In the genomic region with DNA sequence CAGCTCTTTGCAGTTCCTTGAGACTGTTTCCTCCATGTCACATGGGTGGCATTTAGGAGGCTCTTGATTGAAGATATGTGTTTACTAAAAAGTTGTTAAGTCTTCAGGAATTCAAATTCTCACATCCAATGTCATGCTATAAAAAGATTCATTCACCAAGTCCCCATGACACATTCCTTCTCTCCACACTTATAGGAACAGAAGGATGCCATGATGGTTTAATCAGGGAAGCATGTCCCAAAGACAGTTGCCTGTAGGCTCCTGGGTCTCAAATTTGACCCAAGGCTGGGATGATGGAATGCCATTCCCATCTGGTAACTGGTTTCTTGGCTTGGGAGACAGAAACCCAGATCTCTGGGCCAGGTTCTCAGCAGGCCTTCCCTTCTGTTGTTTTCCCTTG, we compare ENCODE assay signal across 33 cellular contexts.
"Had no signal": no experiment of that assay in that cellular context is flagged by ENCODE, and none has a peak within 500 bp of the region (broad histone marks: within the 10 kb centered on the region; RNA-seq: fewer than 3 reads in every experiment).

No MANE protein-coding gene starts in this region.

- H3K9me3 Mint-ChIP-seq: dendritic cell treated with granulocyte-macrophage colony-stimulating factor and Interleukin-4, amounts not matched to agents 40 ng/mL and 50 ng/mL, for 4 days; endodermal cell had no signal

- DNase-seq: activated CD4-positive, alpha-beta memory T cell treated with anti-CD3 and anti-CD28 coated beads, Interleukin-2, amount 10 ng/mL, durations not matched to agents 7 days and 5 days; activated CD4-positive, alpha-beta T cell treated with anti-CD3 and anti-CD28 coated beads for 36 hours; activated CD4-positive, alpha-beta T cell treated with anti-CD3 and anti-CD28 coated beads, Interleukin-2, amount 10 ng/mL, durations not matched to agents 24 days and 14 days; activated CD4-positive, alpha-beta T cell treated with anti-CD3 and anti-CD28 coated beads, Interleukin-2, amount 50 U/mL, for 4 hours; activated CD4-positive, CD25-positive, alpha-beta regulatory T cell; activated CD4-positive, CD25-positive, alpha-beta regulatory T cell treated with anti-CD3 and anti-CD28 coated beads, Interleukin-2, amount 50 U/mL, for 72 hours; activated CD8-positive, alpha-beta memory T cell treated with anti-CD3 and anti-CD28 coated beads, Interleukin-2, amount 50 U/mL, for 48 hours; activated gamma-delta T cell; activated naive CD4-positive, alpha-beta T cell; activated naive CD4-positive, alpha-beta T cell treated with anti-CD3 and anti-CD28 coated beads, Interleukin-2, amount 10 ng/mL, durations not matched to agents 7 days and 5 days; activated naive CD8-positive, alpha-beta T cell treated with anti-CD3 and anti-CD28 coated beads, Interleukin-2, amount 10 ng/mL, durations not matched to agents 7 days and 5 days; activated T-cell treated with anti-CD3 and anti-CD28 coated beads for 4 hours; activated T-cell treated with anti-CD3 and anti-CD28 coated beads, Interleukin-2, amount 50 U/mL, for 24 hours; activated T-cell treated with anti-CD3 and anti-CD28 coated beads, Interleukin-2, amount 50 U/mL, for 72 hours; central memory CD4-positive, alpha-beta T cell; dorsolateral prefrontal cortex; effector memory CD4-positive, alpha-beta T cell; endodermal cell; erythroblast; glutamatergic neuron; heart left ventricle; T-helper 1 cell; T-helper 17 cell; T1000 had no signal

- H3K4me1 Mint-ChIP-seq: activated CD4-positive, alpha-beta memory T cell treated with anti-CD3 and anti-CD28 coated beads, Interleukin-2, amount 10 ng/mL, durations not matched to agents 7 days and 5 days; activated naive CD4-positive, alpha-beta T cell treated with anti-CD3 and anti-CD28 coated beads, Interleukin-2, amount 10 ng/mL, durations not matched to agents 7 days and 5 days; activated naive CD8-positive, alpha-beta T cell treated with anti-CD3 and anti-CD28 coated beads, Interleukin-2, amount 10 ng/mL, durations not matched to agents 7 days and 5 days; endodermal cell; T-helper 17 cell had no signal

- H3K4me3 ChIP-seq: ascending aorta, breast epithelium, cardiac muscle cell, coronary artery, dorsolateral prefrontal cortex, esophagus muscularis mucosa, heart left ventricle had no signal

- H3K9me3 ChIP-seq: ascending aorta, breast epithelium, esophagus muscularis mucosa had no signal

- H3K27ac Mint-ChIP-seq: activated CD4-positive, alpha-beta memory T cell treated with anti-CD3 and anti-CD28 coated beads, Interleukin-2, amount 10 ng/mL, durations not matched to agents 7 days and 5 days; activated CD4-positive, alpha-beta T cell treated with anti-CD3 and anti-CD28 coated beads for 36 hours; activated CD4-positive, alpha-beta T cell treated with anti-CD3 and anti-CD28 coated beads, Interleukin-2, amount 10 ng/mL, durations not matched to agents 24 days and 14 days; activated naive CD4-positive, alpha-beta T cell treated with anti-CD3 and anti-CD28 coated beads, Interleukin-2, amount 10 ng/mL, durations not matched to agents 7 days and 5 days; activated naive CD4-positive, alpha-beta T cell treated with anti-CD3 and anti-CD28 coated beads, Interleukin-2, amount 50 U/mL, for 72 hours; activated naive CD8-positive, alpha-beta T cell treated with anti-CD3 and anti-CD28 coated beads, Interleukin-2, amount 10 ng/mL, durations not matched to agents 7 days and 5 days; activated T-cell treated with anti-CD3 and anti-CD28 coated beads, Interleukin-2, amount 50 U/mL, for 24 hours; activated T-cell treated with anti-CD3 and anti-CD28 coated beads, Interleukin-2, amount 50 U/mL, for 72 hours; brain; dendritic cell treated with granulocyte-macrophage colony-stimulating factor and Interleukin-4, amounts not matched to agents 40 ng/mL and 50 ng/mL, for 4 days; endodermal cell; T-helper 17 cell; T-helper 2 cell treated with Interferon-gamma antibody and Interleukin-4, amounts not matched to agents 5 μg/mL and 100 μg/mL, for 36 hours had no signal

- H3K27me3 Mint-ChIP-seq: activated CD4-positive, alpha-beta memory T cell treated with anti-CD3 and anti-CD28 coated beads, Interleukin-2, amount 10 ng/mL, durations not matched to agents 7 days and 5 days; activated CD4-positive, alpha-beta T cell treated with anti-CD3 and anti-CD28 coated beads, Interleukin-2, amount 10 ng/mL, durations not matched to agents 24 days and 14 days; activated naive CD4-positive, alpha-beta T cell treated with anti-CD3 and anti-CD28 coated beads, Interleukin-2, amount 10 ng/mL, durations not matched to agents 7 days and 5 days; activated naive CD8-positive, alpha-beta T cell treated with anti-CD3 and anti-CD28 coated beads, Interleukin-2, amount 10 ng/mL, durations not matched to agents 7 days and 5 days; activated T-cell treated with anti-CD3 and anti-CD28 coated beads, Interleukin-2, amount 50 U/mL, for 24 hours; brain; dendritic cell treated with granulocyte-macrophage colony-stimulating factor and Interleukin-4, amounts not matched to agents 40 ng/mL and 50 ng/mL, for 4 days; T-helper 17 cell had no signal

- H3K27ac ChIP-seq: ascending aorta, breast epithelium, cardiac muscle cell, coronary artery, dorsolateral prefrontal cortex, esophagus muscularis mucosa, heart left ventricle had no signal

- H3K36me3 ChIP-seq: ascending aorta, breast epithelium, cardiac muscle cell, esophagus muscularis mucosa, heart left ventricle had no signal

- H3K4me3 Mint-ChIP-seq: activated CD4-positive, alpha-beta memory T cell treated with anti-CD3 and anti-CD28 coated beads, Interleukin-2, amount 10 ng/mL, durations not matched to agents 7 days and 5 days; activated CD4-positive, alpha-beta T cell treated with anti-CD3 and anti-CD28 coated beads for 36 hours; activated CD4-positive, alpha-beta T cell treated with anti-CD3 and anti-CD28 coated beads, Interleukin-2, amount 10 ng/mL, durations not matched to agents 24 days and 14 days; activated naive CD4-positive, alpha-beta T cell treated with anti-CD3 and anti-CD28 coated beads, Interleukin-2, amount 10 ng/mL, durations not matched to agents 7 days and 5 days; activated naive CD8-positive, alpha-beta T cell treated with anti-CD3 and anti-CD28 coated beads, Interleukin-2, amount 10 ng/mL, durations not matched to agents 7 days and 5 days; activated T-cell treated with anti-CD3 and anti-CD28 coated beads, Interleukin-2, amount 50 U/mL, for 24 hours; activated T-cell treated with anti-CD3 and anti-CD28 coated beads, Interleukin-2, amount 50 U/mL, for 72 hours; brain; dendritic cell treated with granulocyte-macrophage colony-stimulating factor and Interleukin-4, amounts not matched to agents 40 ng/mL and 50 ng/mL, for 4 days; endodermal cell; T-helper 17 cell; T-helper 2 cell treated with Interferon-gamma antibody and Interleukin-4, amounts not matched to agents 5 μg/mL and 100 μg/mL, for 36 hours had no signal

- H3K36me3 Mint-ChIP-seq: activated naive CD4-positive, alpha-beta T cell treated with anti-CD3 and anti-CD28 coated beads, Interleukin-2, amount 10 ng/mL, durations not matched to agents 7 days and 5 days; activated naive CD4-positive, alpha-beta T cell treated with anti-CD3 and anti-CD28 coated beads, Interleukin-2, amount 50 U/mL, for 72 hours; activated naive CD8-positive, alpha-beta T cell treated with anti-CD3 and anti-CD28 coated beads, Interleukin-2, amount 10 ng/mL, durations not matched to agents 7 days and 5 days; brain had no signal

- H3K27me3 ChIP-seq: ascending aorta, breast epithelium, cardiac muscle cell, dorsolateral prefrontal cortex, esophagus muscularis mucosa, heart left ventricle had no signal
